8 cellular contexts compared by ENCODE assay signal in genomic region chr14:73237219-73237785, GRCh38. TPM values are rescaled to one million over a fixed set of nuclear protein-coding genes. Genes with fewer than 3 reads are reported as not detected.
DNase-seq lines count a peak whose midpoint lies in the region; ATAC-seq and TF ChIP-seq lines count a peak whose summit lies in the region.

Gene PAPLN (plus strand): TSS chr14:73237506. CDS start chr14:73239779, 2,273 bp downstream.

- CTCF ChIA-PET in activated CD4-positive, alpha-beta memory T cell treated with anti-CD3 and anti-CD28 coated beads, Interleukin-2, amount 10 ng/mL, durations not matched to agents 7 days and 5 days (lab: Charles Lee), result no interaction called here

- peaks cover 76% of the 10 kb centered on the region for H3K27me3 Mint-ChIP-seq in activated CD4-positive, alpha-beta memory T cell treated with anti-CD3 and anti-CD28 coated beads, Interleukin-2, amount 10 ng/mL, durations not matched to agents 7 days and 5 days

- TF ChIP-seq CTCF in GM13977 (IDR thresholded peaks at IDR 0.05; ENCODE audit: extremely low read depth, insufficient read depth, missing control alignments), result no peak

- peaks cover 24% of the 10 kb centered on the region for H3K4me1 Mint-ChIP-seq in activated CD4-positive, alpha-beta memory T cell treated with anti-CD3 and anti-CD28 coated beads, Interleukin-2, amount 10 ng/mL, durations not matched to agents 7 days and 5 days

- DNase-seq in A172 (ENCODE audit: low spot score) (peak; percentile 27), GM13977 (ENCODE audit: low spot score) (peak; percentile 70), left cardiac atrium (no peak), renal cortical epithelial cell (ENCODE audit: low read depth) (peak; percentile 52), GM19240 (ENCODE audit: insufficient read length, low spot score) (no peak), NCI-H774 (lab: John Stamatoyannopoulos, UW) (no peak)
- no peak for DNase-seq in activated CD4-positive, alpha-beta memory T cell treated with anti-CD3 and anti-CD28 coated beads, Interleukin-2, amount 10 ng/mL, durations not matched to agents 7 days and 5 days
- DNase-seq in stimulated activated naive CD4-positive, alpha-beta T cell treated with Interleukin-2 at 50 U/mL for 16 hours (lab: John Stamatoyannopoulos, UW), result no peak

- H3K27ac Mint-ChIP-seq in activated CD4-positive, alpha-beta memory T cell treated with anti-CD3 and anti-CD28 coated beads, Interleukin-2, amount 10 ng/mL, durations not matched to agents 7 days and 5 days, result no peak within 1 kb of the TSS

- POLR2A ChIA-PET in activated CD4-positive, alpha-beta memory T cell treated with anti-CD3 and anti-CD28 coated beads, Interleukin-2, amount 10 ng/mL, durations not matched to agents 7 days and 5 days (lab: Charles Lee), result no interaction called here

- in situ Hi-C loops in GM13977 (cut with MboI; ENCODE audit: low pct_unique_long_range_greater_than_20kb, low sequenced_read_pairs, unreplicated experiment), result no loop called here

- intact Hi-C loops in left cardiac atrium (cut with DNase I), result no loop called here

- H3K9me3 Mint-ChIP-seq in activated CD4-positive, alpha-beta memory T cell treated with anti-CD3 and anti-CD28 coated beads, Interleukin-2, amount 10 ng/mL, durations not matched to agents 7 days and 5 days, result no peaks in the 10 kb centered on the region

- peaks cover 3% of the 10 kb centered on the region for H3K36me3 Mint-ChIP-seq in activated CD4-positive, alpha-beta memory T cell treated with anti-CD3 and anti-CD28 coated beads, Interleukin-2, amount 10 ng/mL, durations not matched to agents 7 days and 5 days (ENCODE audit: low read depth)

- peak within 1 kb of the TSS; percentile 46 for H3K4me3 Mint-ChIP-seq in activated CD4-positive, alpha-beta memory T cell treated with anti-CD3 and anti-CD28 coated beads, Interleukin-2, amount 10 ng/mL, durations not matched to agents 7 days and 5 days

- peak; percentile 38 to 61 for ATAC-seq in left cardiac atrium

RNA-seq across cellular contexts. Expression of gene PAPLN, which starts in this region (rescaled TPM):
- 0.57 and 0.86 TPM in 2 replicates for total RNA-seq in A172 (2014; rRNA removed; shearing (Covaris generic))
- 1 to 10 TPM; 1.4 to 1.6 TPM for total RNA-seq in activated CD4-positive, alpha-beta memory T cell treated with anti-CD3 and anti-CD28 coated beads, Interleukin-2, amount 10 ng/mL, durations not matched to agents 7 days and 5 days
- total RNA-seq in left cardiac atrium (1 to 10 TPM; 3.1 to 7.5 TPM), renal cortical epithelial cell (21.4 and 164 TPM in 2 replicates)

Comparison
In these comparisons a context has a peak if more than half of its experiments do, and no peak if none do; other contexts are left out.
1. Peak in DNase-seq in A172; RNA of the gene not detected or under 1 TPM.
2. DNase-seq: peak in GM13977 (single experiment) and renal cortical epithelial cell (single experiment); none in activated CD4-positive, alpha-beta memory T cell treated with anti-CD3 and anti-CD28 coated beads, Interleukin-2, amount 10 ng/mL, durations not matched to agents 7 days and 5 days (single experiment), left cardiac atrium (single experiment), stimulated activated naive CD4-positive, alpha-beta T cell treated with Interleukin-2 at 50 U/mL for 16 hours (single experiment), GM19240 (single experiment) and NCI-H774 (single experiment).